1 cellular context compared by ENCODE assay signal in the genomic region with DNA sequence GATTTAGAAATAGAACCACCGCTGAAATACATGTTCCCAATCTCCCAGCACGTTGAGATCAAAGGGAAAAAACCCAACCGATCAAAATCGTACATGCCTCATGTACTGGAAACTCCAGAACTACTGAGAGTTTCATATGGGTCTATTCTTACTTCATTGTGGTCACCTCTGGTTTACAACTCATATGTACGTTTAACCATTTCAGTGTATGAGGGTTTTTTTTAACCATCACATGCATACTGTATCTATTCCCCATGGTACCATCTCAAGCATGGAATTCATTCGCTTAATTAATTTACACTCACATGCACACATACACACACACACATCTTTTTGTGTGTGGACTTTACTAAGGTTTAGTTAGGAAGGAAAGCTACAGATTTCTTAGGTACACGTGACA.
TF ChIP-seq lines count a peak whose summit lies in the region.

No MANE protein-coding gene starts in this region.

TF ChIP-seq in GM12878, 131 proteins besides CTCF, POLR2A, EP300 and RAD21 (continued from another document and continues in another):
- TF ChIP-seq, protein P1, sequence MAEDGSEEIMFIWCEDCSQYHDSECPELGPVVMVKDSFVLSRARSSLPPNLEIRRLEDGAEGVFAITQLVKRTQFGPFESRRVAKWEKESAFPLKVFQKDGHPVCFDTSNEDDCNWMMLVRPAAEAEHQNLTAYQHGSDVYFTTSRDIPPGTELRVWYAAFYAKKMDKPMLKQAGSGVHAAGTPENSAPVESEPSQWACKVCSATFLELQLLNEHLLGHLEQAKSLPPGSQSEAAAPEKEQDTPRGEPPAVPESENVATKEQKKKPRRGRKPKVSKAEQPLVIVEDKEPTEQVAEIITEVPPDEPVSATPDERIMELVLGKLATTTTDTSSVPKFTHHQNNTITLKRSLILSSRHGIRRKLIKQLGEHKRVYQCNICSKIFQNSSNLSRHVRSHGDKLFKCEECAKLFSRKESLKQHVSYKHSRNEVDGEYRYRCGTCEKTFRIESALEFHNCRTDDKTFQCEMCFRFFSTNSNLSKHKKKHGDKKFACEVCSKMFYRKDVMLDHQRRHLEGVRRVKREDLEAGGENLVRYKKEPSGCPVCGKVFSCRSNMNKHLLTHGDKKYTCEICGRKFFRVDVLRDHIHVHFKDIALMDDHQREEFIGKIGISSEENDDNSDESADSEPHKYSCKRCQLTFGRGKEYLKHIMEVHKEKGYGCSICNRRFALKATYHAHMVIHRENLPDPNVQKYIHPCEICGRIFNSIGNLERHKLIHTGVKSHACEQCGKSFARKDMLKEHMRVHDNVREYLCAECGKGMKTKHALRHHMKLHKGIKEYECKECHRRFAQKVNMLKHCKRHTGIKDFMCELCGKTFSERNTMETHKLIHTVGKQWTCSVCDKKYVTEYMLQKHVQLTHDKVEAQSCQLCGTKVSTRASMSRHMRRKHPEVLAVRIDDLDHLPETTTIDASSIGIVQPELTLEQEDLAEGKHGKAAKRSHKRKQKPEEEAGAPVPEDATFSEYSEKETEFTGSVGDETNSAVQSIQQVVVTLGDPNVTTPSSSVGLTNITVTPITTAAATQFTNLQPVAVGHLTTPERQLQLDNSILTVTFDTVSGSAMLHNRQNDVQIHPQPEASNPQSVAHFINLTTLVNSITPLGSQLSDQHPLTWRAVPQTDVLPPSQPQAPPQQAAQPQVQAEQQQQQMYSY (CRISPR knock-in tag; IDR thresholded peaks at IDR 0.05): no peak
- TF ChIP-seq, protein P2, sequence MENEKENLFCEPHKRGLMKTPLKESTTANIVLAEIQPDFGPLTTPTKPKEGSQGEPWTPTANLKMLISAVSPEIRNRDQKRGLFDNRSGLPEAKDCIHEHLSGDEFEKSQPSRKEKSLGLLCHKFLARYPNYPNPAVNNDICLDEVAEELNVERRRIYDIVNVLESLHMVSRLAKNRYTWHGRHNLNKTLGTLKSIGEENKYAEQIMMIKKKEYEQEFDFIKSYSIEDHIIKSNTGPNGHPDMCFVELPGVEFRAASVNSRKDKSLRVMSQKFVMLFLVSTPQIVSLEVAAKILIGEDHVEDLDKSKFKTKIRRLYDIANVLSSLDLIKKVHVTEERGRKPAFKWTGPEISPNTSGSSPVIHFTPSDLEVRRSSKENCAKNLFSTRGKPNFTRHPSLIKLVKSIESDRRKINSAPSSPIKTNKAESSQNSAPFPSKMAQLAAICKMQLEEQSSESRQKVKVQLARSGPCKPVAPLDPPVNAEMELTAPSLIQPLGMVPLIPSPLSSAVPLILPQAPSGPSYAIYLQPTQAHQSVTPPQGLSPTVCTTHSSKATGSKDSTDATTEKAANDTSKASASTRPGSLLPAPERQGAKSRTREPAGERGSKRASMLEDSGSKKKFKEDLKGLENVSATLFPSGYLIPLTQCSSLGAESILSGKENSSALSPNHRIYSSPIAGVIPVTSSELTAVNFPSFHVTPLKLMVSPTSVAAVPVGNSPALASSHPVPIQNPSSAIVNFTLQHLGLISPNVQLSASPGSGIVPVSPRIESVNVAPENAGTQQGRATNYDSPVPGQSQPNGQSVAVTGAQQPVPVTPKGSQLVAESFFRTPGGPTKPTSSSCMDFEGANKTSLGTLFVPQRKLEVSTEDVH (IDR thresholded peaks at IDR 0.05; ENCODE audit: low read depth, partially characterized antibody): no peak
- TF ChIP-seq STAT1 (conservative IDR thresholded peaks at IDR 0.05): no peak
- TF ChIP-seq JUNB (IDR thresholded peaks at IDR 0.05): peak; percentile 45
- TF ChIP-seq KAT2A (conservative IDR thresholded peaks at IDR 0.05; ENCODE audit: control insufficient read depth, low read depth, low read length): no peak
- no peak for TF ChIP-seq NR2C1 (IDR thresholded peaks at IDR 0.05)
- TF ChIP-seq CBX3 (IDR thresholded peaks at IDR 0.05; ENCODE audit: borderline replicate concordance, low read depth): no peak
- TF ChIP-seq, protein P3, sequence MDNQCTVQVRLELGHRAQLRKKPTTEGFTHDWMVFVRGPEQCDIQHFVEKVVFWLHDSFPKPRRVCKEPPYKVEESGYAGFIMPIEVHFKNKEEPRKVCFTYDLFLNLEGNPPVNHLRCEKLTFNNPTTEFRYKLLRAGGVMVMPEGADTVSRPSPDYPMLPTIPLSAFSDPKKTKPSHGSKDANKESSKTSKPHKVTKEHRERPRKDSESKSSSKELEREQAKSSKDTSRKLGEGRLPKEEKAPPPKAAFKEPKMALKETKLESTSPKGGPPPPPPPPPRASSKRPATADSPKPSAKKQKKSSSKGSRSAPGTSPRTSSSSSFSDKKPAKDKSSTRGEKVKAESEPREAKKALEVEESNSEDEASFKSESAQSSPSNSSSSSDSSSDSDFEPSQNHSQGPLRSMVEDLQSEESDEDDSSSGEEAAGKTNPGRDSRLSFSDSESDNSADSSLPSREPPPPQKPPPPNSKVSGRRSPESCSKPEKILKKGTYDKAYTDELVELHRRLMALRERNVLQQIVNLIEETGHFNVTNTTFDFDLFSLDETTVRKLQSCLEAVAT (IDR thresholded peaks at IDR 0.05): peak; percentile 78
- no peak; the same call in 1 of the 2 replicates for TF ChIP-seq PAX5 (IDR thresholded peaks at IDR 0.05; ENCODE audit: borderline replicate concordance, low read depth, low read length)
- TF ChIP-seq CREM (IDR thresholded peaks at IDR 0.05; ENCODE audit: low read depth): peak; percentile 85
- TF ChIP-seq, protein P4, sequence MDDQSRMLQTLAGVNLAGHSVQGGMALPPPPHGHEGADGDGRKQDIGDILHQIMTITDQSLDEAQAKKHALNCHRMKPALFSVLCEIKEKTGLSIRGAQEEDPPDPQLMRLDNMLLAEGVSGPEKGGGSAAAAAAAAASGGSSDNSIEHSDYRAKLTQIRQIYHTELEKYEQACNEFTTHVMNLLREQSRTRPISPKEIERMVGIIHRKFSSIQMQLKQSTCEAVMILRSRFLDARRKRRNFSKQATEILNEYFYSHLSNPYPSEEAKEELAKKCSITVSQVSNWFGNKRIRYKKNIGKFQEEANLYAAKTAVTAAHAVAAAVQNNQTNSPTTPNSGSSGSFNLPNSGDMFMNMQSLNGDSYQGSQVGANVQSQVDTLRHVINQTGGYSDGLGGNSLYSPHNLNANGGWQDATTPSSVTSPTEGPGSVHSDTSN (IDR thresholded peaks at IDR 0.05; ENCODE audit: insufficient replicate concordance, low read depth, low read length): no peak
- TF ChIP-seq MTA3 (IDR thresholded peaks at IDR 0.05; ENCODE audit: borderline replicate concordance, low read length): peak; percentile 92
- peak; percentile 90 to 93 for TF ChIP-seq BHLHE40 (IDR thresholded peaks at IDR 0.05; ENCODE audit: borderline replicate concordance in 1 of 2, low read depth in 2 of 2, low read length in 1 of 2)
- TF ChIP-seq IRF4 (IDR thresholded peaks at IDR 0.05; ENCODE audit: low read depth, low read length): peak; percentile 77
- TF ChIP-seq, protein P5, sequence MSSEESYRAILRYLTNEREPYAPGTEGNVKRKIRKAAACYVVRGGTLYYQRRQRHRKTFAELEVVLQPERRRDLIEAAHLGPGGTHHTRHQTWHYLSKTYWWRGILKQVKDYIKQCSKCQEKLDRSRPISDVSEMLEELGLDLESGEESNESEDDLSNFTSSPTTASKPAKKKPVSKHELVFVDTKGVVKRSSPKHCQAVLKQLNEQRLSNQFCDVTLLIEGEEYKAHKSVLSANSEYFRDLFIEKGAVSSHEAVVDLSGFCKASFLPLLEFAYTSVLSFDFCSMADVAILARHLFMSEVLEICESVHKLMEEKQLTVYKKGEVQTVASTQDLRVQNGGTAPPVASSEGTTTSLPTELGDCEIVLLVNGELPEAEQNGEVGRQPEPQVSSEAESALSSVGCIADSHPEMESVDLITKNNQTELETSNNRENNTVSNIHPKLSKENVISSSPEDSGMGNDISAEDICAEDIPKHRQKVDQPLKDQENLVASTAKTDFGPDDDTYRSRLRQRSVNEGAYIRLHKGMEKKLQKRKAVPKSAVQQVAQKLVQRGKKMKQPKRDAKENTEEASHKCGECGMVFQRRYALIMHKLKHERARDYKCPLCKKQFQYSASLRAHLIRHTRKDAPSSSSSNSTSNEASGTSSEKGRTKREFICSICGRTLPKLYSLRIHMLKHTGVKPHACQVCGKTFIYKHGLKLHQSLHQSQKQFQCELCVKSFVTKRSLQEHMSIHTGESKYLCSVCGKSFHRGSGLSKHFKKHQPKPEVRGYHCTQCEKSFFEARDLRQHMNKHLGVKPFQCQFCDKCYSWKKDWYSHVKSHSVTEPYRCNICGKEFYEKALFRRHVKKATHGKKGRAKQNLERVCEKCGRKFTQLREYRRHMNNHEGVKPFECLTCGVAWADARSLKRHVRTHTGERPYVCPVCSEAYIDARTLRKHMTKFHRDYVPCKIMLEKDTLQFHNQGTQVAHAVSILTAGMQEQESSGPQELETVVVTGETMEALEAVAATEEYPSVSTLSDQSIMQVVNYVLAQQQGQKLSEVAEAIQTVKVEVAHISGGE (CRISPR knock-in tag; IDR thresholded peaks at IDR 0.05): no peak
- TF ChIP-seq NR2F1 (conservative IDR thresholded peaks at IDR 0.05): no peak; the same call in 1 of the 2 replicates
- TF ChIP-seq SREBF2 (IDR thresholded peaks at IDR 0.05; ENCODE audit: low read length): no peak
- TF ChIP-seq, protein P6, sequence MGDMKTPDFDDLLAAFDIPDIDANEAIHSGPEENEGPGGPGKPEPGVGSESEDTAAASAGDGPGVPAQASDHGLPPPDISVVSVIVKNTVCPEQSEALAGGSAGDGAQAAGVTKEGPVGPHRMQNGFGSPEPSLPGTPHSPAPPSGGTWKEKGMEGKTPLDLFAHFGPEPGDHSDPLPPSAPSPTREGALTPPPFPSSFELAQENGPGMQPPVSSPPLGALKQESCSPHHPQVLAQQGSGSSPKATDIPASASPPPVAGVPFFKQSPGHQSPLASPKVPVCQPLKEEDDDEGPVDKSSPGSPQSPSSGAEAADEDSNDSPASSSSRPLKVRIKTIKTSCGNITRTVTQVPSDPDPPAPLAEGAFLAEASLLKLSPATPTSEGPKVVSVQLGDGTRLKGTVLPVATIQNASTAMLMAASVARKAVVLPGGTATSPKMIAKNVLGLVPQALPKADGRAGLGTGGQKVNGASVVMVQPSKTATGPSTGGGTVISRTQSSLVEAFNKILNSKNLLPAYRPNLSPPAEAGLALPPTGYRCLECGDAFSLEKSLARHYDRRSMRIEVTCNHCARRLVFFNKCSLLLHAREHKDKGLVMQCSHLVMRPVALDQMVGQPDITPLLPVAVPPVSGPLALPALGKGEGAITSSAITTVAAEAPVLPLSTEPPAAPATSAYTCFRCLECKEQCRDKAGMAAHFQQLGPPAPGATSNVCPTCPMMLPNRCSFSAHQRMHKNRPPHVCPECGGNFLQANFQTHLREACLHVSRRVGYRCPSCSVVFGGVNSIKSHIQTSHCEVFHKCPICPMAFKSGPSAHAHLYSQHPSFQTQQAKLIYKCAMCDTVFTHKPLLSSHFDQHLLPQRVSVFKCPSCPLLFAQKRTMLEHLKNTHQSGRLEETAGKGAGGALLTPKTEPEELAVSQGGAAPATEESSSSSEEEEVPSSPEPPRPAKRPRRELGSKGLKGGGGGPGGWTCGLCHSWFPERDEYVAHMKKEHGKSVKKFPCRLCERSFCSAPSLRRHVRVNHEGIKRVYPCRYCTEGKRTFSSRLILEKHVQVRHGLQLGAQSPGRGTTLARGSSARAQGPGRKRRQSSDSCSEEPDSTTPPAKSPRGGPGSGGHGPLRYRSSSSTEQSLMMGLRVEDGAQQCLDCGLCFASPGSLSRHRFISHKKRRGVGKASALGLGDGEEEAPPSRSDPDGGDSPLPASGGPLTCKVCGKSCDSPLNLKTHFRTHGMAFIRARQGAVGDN (IDR thresholded peaks at IDR 0.05): peak; percentile 19; the same call in 1 of the 2 replicates
- TF ChIP-seq, protein P7, sequence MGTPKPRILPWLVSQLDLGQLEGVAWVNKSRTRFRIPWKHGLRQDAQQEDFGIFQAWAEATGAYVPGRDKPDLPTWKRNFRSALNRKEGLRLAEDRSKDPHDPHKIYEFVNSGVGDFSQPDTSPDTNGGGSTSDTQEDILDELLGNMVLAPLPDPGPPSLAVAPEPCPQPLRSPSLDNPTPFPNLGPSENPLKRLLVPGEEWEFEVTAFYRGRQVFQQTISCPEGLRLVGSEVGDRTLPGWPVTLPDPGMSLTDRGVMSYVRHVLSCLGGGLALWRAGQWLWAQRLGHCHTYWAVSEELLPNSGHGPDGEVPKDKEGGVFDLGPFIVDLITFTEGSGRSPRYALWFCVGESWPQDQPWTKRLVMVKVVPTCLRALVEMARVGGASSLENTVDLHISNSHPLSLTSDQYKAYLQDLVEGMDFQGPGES (IDR thresholded peaks at IDR 0.05): no peak
- TF ChIP-seq NRF1 (conservative IDR thresholded peaks at IDR 0.05; ENCODE audit: low read depth, low read length): no peak
- peak; percentile 71 for TF ChIP-seq ZNF24 (IDR thresholded peaks at IDR 0.05)
- TF ChIP-seq, protein P8, sequence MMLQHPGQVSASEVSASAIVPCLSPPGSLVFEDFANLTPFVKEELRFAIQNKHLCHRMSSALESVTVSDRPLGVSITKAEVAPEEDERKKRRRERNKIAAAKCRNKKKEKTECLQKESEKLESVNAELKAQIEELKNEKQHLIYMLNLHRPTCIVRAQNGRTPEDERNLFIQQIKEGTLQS (IDR thresholded peaks at IDR 0.05; ENCODE audit: borderline replicate concordance, extremely low read depth, low read depth, low read length): no peak
- TF ChIP-seq, protein P9, sequence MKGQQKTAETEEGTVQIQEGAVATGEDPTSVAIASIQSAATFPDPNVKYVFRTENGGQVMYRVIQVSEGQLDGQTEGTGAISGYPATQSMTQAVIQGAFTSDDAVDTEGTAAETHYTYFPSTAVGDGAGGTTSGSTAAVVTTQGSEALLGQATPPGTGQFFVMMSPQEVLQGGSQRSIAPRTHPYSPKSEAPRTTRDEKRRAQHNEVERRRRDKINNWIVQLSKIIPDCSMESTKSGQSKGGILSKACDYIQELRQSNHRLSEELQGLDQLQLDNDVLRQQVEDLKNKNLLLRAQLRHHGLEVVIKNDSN (IDR thresholded peaks at IDR 0.05; ENCODE audit: borderline replicate concordance, extremely low read length, insufficient read depth, low read depth, low read length): no peak
- TF ChIP-seq, protein P10, sequence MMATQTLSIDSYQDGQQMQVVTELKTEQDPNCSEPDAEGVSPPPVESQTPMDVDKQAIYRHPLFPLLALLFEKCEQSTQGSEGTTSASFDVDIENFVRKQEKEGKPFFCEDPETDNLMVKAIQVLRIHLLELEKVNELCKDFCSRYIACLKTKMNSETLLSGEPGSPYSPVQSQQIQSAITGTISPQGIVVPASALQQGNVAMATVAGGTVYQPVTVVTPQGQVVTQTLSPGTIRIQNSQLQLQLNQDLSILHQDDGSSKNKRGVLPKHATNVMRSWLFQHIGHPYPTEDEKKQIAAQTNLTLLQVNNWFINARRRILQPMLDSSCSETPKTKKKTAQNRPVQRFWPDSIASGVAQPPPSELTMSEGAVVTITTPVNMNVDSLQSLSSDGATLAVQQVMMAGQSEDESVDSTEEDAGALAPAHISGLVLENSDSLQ (IDR thresholded peaks at IDR 0.05): no peak
- TF ChIP-seq ZSCAN29 (IDR thresholded peaks at IDR 0.05): peak; percentile 75; the same call in 1 of the 2 replicates
- TF ChIP-seq BACH1 (IDR thresholded peaks at IDR 0.05; ENCODE audit: borderline replicate concordance): no peak
- TF ChIP-seq GATAD2B (conservative IDR thresholded peaks at IDR 0.05; ENCODE audit: low read depth): peak; percentile 66; the same call in 1 of the 2 replicates
- peak; percentile 80 for TF ChIP-seq CBX5 (IDR thresholded peaks at IDR 0.05; ENCODE audit: low read depth)
- TF ChIP-seq, protein P11, sequence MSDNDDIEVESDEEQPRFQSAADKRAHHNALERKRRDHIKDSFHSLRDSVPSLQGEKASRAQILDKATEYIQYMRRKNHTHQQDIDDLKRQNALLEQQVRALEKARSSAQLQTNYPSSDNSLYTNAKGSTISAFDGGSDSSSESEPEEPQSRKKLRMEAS (IDR thresholded peaks at IDR 0.05; ENCODE audit: low read depth, low read length): no peak
